ENCODE assay signal across 9 cellular contexts in the genomic region with DNA sequence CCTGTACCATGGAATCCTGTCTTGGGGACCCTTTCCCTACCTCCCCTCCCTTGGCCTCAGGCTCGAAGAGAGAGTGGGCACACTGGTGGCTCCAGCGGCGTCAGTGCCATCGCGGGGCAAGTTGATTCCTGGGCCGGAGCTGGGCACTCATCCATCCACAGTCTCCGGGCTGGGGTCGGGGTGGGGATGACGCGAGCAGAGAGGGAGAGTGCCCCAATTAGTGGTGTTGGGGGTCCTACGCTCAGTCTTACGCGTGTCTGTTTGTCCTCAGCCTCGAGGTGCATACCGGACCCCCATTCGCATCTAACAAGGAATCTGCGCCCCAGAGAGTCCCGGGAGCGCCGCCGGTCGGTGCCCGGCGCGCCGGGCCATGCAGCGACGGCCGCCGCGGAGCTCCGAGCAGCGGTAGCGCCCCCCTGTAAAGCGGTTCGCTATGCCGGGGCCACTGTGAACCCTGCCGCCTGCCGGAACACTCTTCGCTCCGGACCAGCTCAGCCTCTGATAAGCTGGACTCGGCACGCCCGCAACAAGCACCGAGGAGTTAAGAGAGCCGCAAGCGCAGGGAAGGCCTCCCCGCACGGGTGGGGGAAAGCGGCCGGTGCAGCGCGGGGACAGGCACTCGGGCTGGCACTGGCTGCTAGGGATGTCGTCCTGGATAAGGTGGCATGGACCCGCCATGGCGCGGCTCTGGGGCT. TPM values are rescaled to one million over a fixed set of nuclear protein-coding genes. Genes with fewer than 3 reads are reported as not detected.
DNase-seq lines count a peak whose midpoint lies in the region; ATAC-seq and TF ChIP-seq lines count a peak whose summit lies in the region.
"Had no signal": no experiment of that assay in that cellular context is flagged by ENCODE, and none has a peak within 500 bp of the region (broad histone marks: within the 10 kb centered on the region; RNA-seq: fewer than 3 reads in every experiment).

No MANE protein-coding gene starts in this region.

- H3K36me3 ChIP-seq in KMS-11 (ENCODE audit: insufficient read depth) (no peaks in the 10 kb centered on the region), esophagus squamous epithelium (no peaks in the 10 kb centered on the region), neuronal stem cell (replicated peaks in 1 of 2; ENCODE audit: control insufficient read depth in 2 of 2, insufficient read depth in 2 of 2, low read length in 2 of 2) (no peaks in the 10 kb centered on the region)

- H4K91ac ChIP-seq in neuronal stem cell (ENCODE audit: low read depth, low read length, poor library complexity): no peak overlapping the region

- no peak overlapping the region for H3K27ac ChIP-seq in KMS-11
- H3K27ac ChIP-seq in esophagus squamous epithelium: peak overlapping the region; percentile 62 to 86 (median 70)
- H3K27ac ChIP-seq in neuronal stem cell (replicated peaks; ENCODE audit: low read length): no peak overlapping the region

- WGBS in esophagus squamous epithelium, 2 donors: 0 to 2% methylated on average over 6 to 20 of the region's 58 CpGs
- no CpG with 5 or more reads among the region's 58 CpGs for WGBS in neuronal stem cell (ENCODE audit: extremely low coverage in 2 of 2, insufficient read length in 2 of 2, insufficient replicate concordance in 1 of 2), 2 donors

- H4K8ac ChIP-seq in neuronal stem cell (ENCODE audit: low read depth, low read length): no peak overlapping the region

- H3K4me3 ChIP-seq in KMS-11 (IDR thresholded peaks at IDR 0.05; ENCODE audit: insufficient read depth, low read depth, low read length) (no peak overlapping the region), esophagus squamous epithelium (peak overlapping the region; percentile 45 to 70 (median 56)), neuronal stem cell (ENCODE audit: low read length in 2 of 2) (peak overlapping the region; percentile 58 to 75)

- H3K9me3 ChIP-seq in esophagus squamous epithelium (no peaks in the 10 kb centered on the region), neuronal stem cell (replicated peaks in 1 of 2; ENCODE audit: control insufficient read depth in 2 of 2, insufficient read depth in 1 of 2, low read depth in 1 of 2, low read length in 2 of 2) (peaks cover 3 to 6% of the 10 kb centered on the region in 2 donors)

- H3K4me2 ChIP-seq in KMS-11 (peak overlapping the region; percentile 99; the same call in 1 of the 2 replicates), neuronal stem cell (ENCODE audit: insufficient read depth, low read length, poor library complexity, severe bottlenecking) (peak overlapping the region; percentile 97)

- H3K4me3 Mint-ChIP-seq in activated naive CD4-positive, alpha-beta T cell treated with anti-CD3 and anti-CD28 coated beads for 36 hours: no peak overlapping the region

- CTCF ChIA-PET in activated naive CD4-positive, alpha-beta T cell treated with anti-CD3 and anti-CD28 coated beads for 36 hours (lab: Charles Lee): interaction anchor here (0.7 kb wide), 1 partner anchor 271 kb away, joined by 4 read pairs; no protein-coding TSS in a partner anchor

- peak overlapping the region; percentile 27 for H2BK120ac ChIP-seq in neuronal stem cell (ENCODE audit: low read depth, low read length)

- no peak overlapping the region for H3K23ac ChIP-seq in neuronal stem cell (ENCODE audit: low read depth, low read length, poor library complexity)

- ATAC-seq in HG03460 (IDR thresholded peaks at IDR 0.05; ENCODE audit: unreplicated experiment) (no peak), left lobe of liver (no peak)

- TF ChIP-seq POLR2A in esophagus squamous epithelium (IDR thresholded peaks at IDR 0.05): no peak

- TF ChIP-seq CTCF in KMS-11 (conservative IDR thresholded peaks at IDR 0.05; ENCODE audit: low read depth, low read length) (no peak; the same call in 1 of the 2 replicates), esophagus squamous epithelium (IDR thresholded peaks at IDR 0.05) (no peak)

- H3K4me1 ChIP-seq in KMS-11 (ENCODE audit: low read depth, poor library complexity, severe bottlenecking) (peaks cover 6% of the 10 kb centered on the region), esophagus squamous epithelium (peaks cover 5 to 69% (median 14%) of the 10 kb centered on the region in 3 donors), neuronal stem cell (ENCODE audit: control insufficient read depth in 2 of 2, insufficient read depth in 1 of 2, low read depth in 1 of 2, low read length in 2 of 2) (peaks cover 8 to 14% of the 10 kb centered on the region in 2 donors)

- H3K4ac ChIP-seq in neuronal stem cell (ENCODE audit: low read length): no peak overlapping the region

- peaks cover 10% of the 10 kb centered on the region for H3K4me1 Mint-ChIP-seq in activated naive CD4-positive, alpha-beta T cell treated with anti-CD3 and anti-CD28 coated beads for 36 hours (ENCODE audit: low read depth)

- peak overlapping the region; percentile 60 for H2BK5ac ChIP-seq in neuronal stem cell (ENCODE audit: low read length)

- peaks cover 57% of the 10 kb centered on the region for H3K27me3 Mint-ChIP-seq in activated naive CD4-positive, alpha-beta T cell treated with anti-CD3 and anti-CD28 coated beads for 36 hours (ENCODE audit: low read depth)

- H2BK12ac ChIP-seq in neuronal stem cell (ENCODE audit: low read length): no peak overlapping the region

- peak overlapping the region; percentile 15 for H2BK15ac ChIP-seq in neuronal stem cell (ENCODE audit: low read length)

- no peak overlapping the region for H2AK5ac ChIP-seq in neuronal stem cell (ENCODE audit: low read depth, low read length)

- H3K9me3 Mint-ChIP-seq in activated naive CD4-positive, alpha-beta T cell treated with anti-CD3 and anti-CD28 coated beads for 36 hours: no peaks in the 10 kb centered on the region
- H3K9me3 Mint-ChIP-seq: activated T-helper 1 cell treated with anti-CD3 and anti-CD28 coated beads, Interleukin-12 subunit alpha, Interleukin-12 subunit beta, Interleukin-2, Interleukin-4 antibody, amounts not matched to agents 30 ng/mL and 10 ng/mL and 1 ng/mL, durations not matched to agents 14 hours and 24 hours and 36 hours had no signal

- intact Hi-C loops in esophagus squamous epithelium (cut with DNase I): no loop called here
- intact Hi-C loops in activated naive CD4-positive, alpha-beta T cell treated with anti-CD3 and anti-CD28 coated beads for 36 hours (cut with micrococcal nuclease): no loop called here

- H3K9ac ChIP-seq in KMS-11 (no peak overlapping the region), neuronal stem cell (ENCODE audit: low read depth, low read length, poor library complexity) (peak overlapping the region; percentile 79)

- DNase-seq in C1 segment of cervical spinal cord (lab: John Stamatoyannopoulos, UW) (peak in 10 of 14 donors; percentile 25 to 77 (median 65)), esophagus squamous epithelium (lab: John Stamatoyannopoulos, UW) (no peak), neuronal stem cell (ENCODE audit: low spot score) (peak; percentile 39), HPDE6-E6E7 (ENCODE audit: extremely low spot score) (no peak), left lobe of liver (ENCODE audit: low spot score) (no peak)
- DNase-seq in activated naive CD4-positive, alpha-beta T cell treated with anti-CD3 and anti-CD28 coated beads for 36 hours: no peak

- H3K79me1 ChIP-seq in neuronal stem cell (ENCODE audit: low read depth, low read length): no peaks in the 10 kb centered on the region

- no peaks in the 10 kb centered on the region for H4K20me1 ChIP-seq in KMS-11 (ENCODE audit: insufficient read depth)

- H3K79me2 ChIP-seq in KMS-11 (ENCODE audit: insufficient read depth, low read depth): no peaks in the 10 kb centered on the region

- peak overlapping the region; percentile 55 for H3K18ac ChIP-seq in neuronal stem cell (ENCODE audit: low read length)

- H3K27ac Mint-ChIP-seq in activated naive CD4-positive, alpha-beta T cell treated with anti-CD3 and anti-CD28 coated beads for 36 hours: no peak overlapping the region
- H3K27ac Mint-ChIP-seq: activated T-helper 1 cell treated with anti-CD3 and anti-CD28 coated beads, Interleukin-12 subunit alpha, Interleukin-12 subunit beta, Interleukin-2, Interleukin-4 antibody, amounts not matched to agents 30 ng/mL and 10 ng/mL and 1 ng/mL, durations not matched to agents 14 hours and 24 hours and 36 hours had no signal

- H2AFZ ChIP-seq in KMS-11 (ENCODE audit: low read depth): peak overlapping the region; percentile 88; the same call in 1 of the 2 replicates
- peak overlapping the region; percentile 99 for H2AFZ ChIP-seq in neuronal stem cell (ENCODE audit: low read length)

- H3K14ac ChIP-seq in neuronal stem cell (ENCODE audit: low read length): peak overlapping the region; percentile 79

- no peaks in the 10 kb centered on the region for H3K27me3 ChIP-seq in KMS-11 (ENCODE audit: insufficient read depth, low read depth)
- H3K27me3 ChIP-seq in esophagus squamous epithelium: peaks cover 0 to 47% (median 0%) of the 10 kb centered on the region in 4 donors
- H3K27me3 ChIP-seq in neuronal stem cell (ENCODE audit: control insufficient read depth in 3 of 3, insufficient read depth in 3 of 3, low read depth in 1 of 3, low read length in 3 of 3): peaks cover 19 to 55% (median 44%) of the 10 kb centered on the region in 3 experiments

- H3K36me3 Mint-ChIP-seq in activated naive CD4-positive, alpha-beta T cell treated with anti-CD3 and anti-CD28 coated beads for 36 hours (ENCODE audit: low read depth): no peaks in the 10 kb centered on the region

RNA-seq across cellular contexts. Expression of gene NTRK2, which starts 0.7 kb away (rescaled TPM):
- total RNA-seq in esophagus squamous epithelium (10 to 100 TPM in 2 of 4 donors, 1 to 10 TPM in 2; 2.9 to 15.9 (median 8.4) TPM), left lobe of liver (0.38 TPM)
- 0.14 TPM for polyA plus RNA-seq in neuronal stem cell (2013, experiment 1 of 2)
- 0.17 TPM for polyA plus RNA-seq in neuronal stem cell (2013, experiment 2 of 2)
- total RNA-seq in activated naive CD4-positive, alpha-beta T cell treated with anti-CD3 and anti-CD28 coated beads for 36 hours: under 1 TPM; 0.02 to 0.05 TPM

Comparison
In these comparisons a context has a peak if more than half of its experiments do, and no peak if none do; other contexts are left out.
1. DNase-seq: peak in C1 segment of cervical spinal cord (10 of 14) and neuronal stem cell (single experiment); none in esophagus squamous epithelium (single experiment), HPDE6-E6E7 (single experiment), activated naive CD4-positive, alpha-beta T cell treated with anti-CD3 and anti-CD28 coated beads for 36 hours (single experiment) and left lobe of liver (single experiment).
2. H3K27ac ChIP-seq: peak in esophagus squamous epithelium (4 of 4); none in KMS-11 (single experiment) and neuronal stem cell (single experiment).